ENCODE assay signal across 18 cellular contexts in the genomic region with DNA sequence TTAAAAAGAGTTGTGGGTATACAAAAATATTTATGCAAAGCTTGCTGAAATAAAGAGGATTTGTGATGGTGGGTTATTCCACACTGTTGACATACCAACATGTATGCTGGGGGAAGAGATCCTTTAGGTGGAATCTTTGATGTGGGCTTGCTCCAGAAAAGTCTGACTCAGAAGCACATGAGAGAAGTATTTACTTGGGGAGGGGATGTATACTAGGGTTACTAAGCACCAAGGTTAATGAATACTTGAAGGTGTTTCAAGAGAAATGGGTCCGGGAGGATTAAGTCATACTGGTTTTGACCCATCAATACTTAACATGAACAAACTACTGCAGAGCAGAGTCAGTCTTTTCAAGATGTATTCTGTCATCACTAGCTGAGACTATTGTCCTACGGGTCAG.
A peak's percentile ranks its signal among the peaks of the same experiment; 100 is the strongest.
DNase-seq lines count a peak whose midpoint lies in the region; ATAC-seq and TF ChIP-seq lines count a peak whose summit lies in the region.
"Had no signal": no experiment of that assay in that cellular context is flagged by ENCODE, and none has a peak within 500 bp of the region (broad histone marks: within the 10 kb centered on the region; RNA-seq: fewer than 3 reads in every experiment).

No MANE protein-coding gene starts in this region.

- TF ChIP-seq CTCF in retinal pigment epithelial cell (conservative IDR thresholded peaks at IDR 0.05; ENCODE audit: low read depth, low read length) = no peak

- ATAC-seq in GM18873 (IDR thresholded peaks at IDR 0.05; ENCODE audit: low FRiP score, unreplicated experiment) = no peak
- ATAC-seq: HCT116 had no signal

- DNase-seq in Caki2 (ENCODE audit: low read depth) = peak; percentile 19
- DNase-seq in HT1080 (ENCODE audit: low read depth) = peak; percentile 48
- DNase-seq in glomerular visceral epithelial cell (ENCODE audit: extremely low spot score) = peak; percentile 16
- peak; percentile 1 for DNase-seq in retinal pigment epithelial cell (ENCODE audit: low read depth)
- DNase-seq in kidney glomerular epithelial cell (lab: John Stamatoyannopoulos, UW) = no peak
- no peak for DNase-seq in GM19240 (ENCODE audit: insufficient read length, low spot score)
- DNase-seq: 8988T; AML-193; Caco-2; CD8-positive, alpha-beta memory T cell; DMS 273 treated with DMSO at 0.1 percent for 48 hours; DMS79 treated with DMSO at 0.1 percent for 48 hours; EL; IMR-90; KBM-7 had no signal

- in situ Hi-C loops in Caki2 (cut with HindIII; ENCODE audit: low pct_unique_long_range_greater_than_20kb, low sequenced_read_pairs) = no loop called here

- no peak overlapping the region for H3K4me3 ChIP-seq in retinal pigment epithelial cell (ENCODE audit: low read length)
- H3K4me3 ChIP-seq: BLaER1 had no signal

Comparison
In these comparisons a context has a peak if more than half of its experiments do, and no peak if none do; other contexts are left out.
1. DNase-seq: peak in Caki2 (single experiment), HT1080 (single experiment), glomerular visceral epithelial cell (single experiment) and retinal pigment epithelial cell (single experiment); none in kidney glomerular epithelial cell (single experiment) and GM19240 (single experiment).